1 cellular context compared by ENCODE assay signal in genomic region chr7:73314271-73314670, GRCh38.
TF ChIP-seq lines count a peak whose summit lies in the region.

No MANE protein-coding gene starts in this region.

TF ChIP-seq in IMR-90, 13 proteins besides CTCF, POLR2A, EP300 and RAD21 (continued from another document):
- TF ChIP-seq, protein P1, sequence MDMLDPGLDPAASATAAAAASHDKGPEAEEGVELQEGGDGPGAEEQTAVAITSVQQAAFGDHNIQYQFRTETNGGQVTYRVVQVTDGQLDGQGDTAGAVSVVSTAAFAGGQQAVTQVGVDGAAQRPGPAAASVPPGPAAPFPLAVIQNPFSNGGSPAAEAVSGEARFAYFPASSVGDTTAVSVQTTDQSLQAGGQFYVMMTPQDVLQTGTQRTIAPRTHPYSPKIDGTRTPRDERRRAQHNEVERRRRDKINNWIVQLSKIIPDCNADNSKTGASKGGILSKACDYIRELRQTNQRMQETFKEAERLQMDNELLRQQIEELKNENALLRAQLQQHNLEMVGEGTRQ (IDR thresholded peaks at IDR 0.05; ENCODE audit: low read depth, low read length) = no peak
- no peak for TF ChIP-seq NFE2L2 (IDR thresholded peaks at IDR 0.05; ENCODE audit: low read depth, low read length)
- TF ChIP-seq FOS (IDR thresholded peaks at IDR 0.05; ENCODE audit: low read depth, low read length) = no peak
- TF ChIP-seq, protein P2, sequence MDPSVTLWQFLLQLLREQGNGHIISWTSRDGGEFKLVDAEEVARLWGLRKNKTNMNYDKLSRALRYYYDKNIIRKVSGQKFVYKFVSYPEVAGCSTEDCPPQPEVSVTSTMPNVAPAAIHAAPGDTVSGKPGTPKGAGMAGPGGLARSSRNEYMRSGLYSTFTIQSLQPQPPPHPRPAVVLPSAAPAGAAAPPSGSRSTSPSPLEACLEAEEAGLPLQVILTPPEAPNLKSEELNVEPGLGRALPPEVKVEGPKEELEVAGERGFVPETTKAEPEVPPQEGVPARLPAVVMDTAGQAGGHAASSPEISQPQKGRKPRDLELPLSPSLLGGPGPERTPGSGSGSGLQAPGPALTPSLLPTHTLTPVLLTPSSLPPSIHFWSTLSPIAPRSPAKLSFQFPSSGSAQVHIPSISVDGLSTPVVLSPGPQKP (IDR thresholded peaks at IDR 0.05; ENCODE audit: borderline replicate concordance, low read depth, low read length) = no peak
- no peak for TF ChIP-seq MXI1 (IDR thresholded peaks at IDR 0.05; ENCODE audit: borderline replicate concordance, low read depth, low read length)
- no peak for TF ChIP-seq BHLHE40 (IDR thresholded peaks at IDR 0.05; ENCODE audit: low read depth, low read length)
